Comparison of ENCODE assay signal across 1 cellular context in genomic region chr7:935321-936130, GRCh38.
TF ChIP-seq lines count a peak whose summit lies in the region.

No MANE protein-coding gene starts in this region.

TF ChIP-seq in HepG2, 621 proteins besides CTCF, POLR2A, EP300 and RAD21:
- TF ChIP-seq ZNF768 (CRISPR knock-in tag; IDR thresholded peaks at IDR 0.05) (no peak), FOXP4 (CRISPR knock-in tag; IDR thresholded peaks at IDR 0.05) (no peak), NFRKB (IDR thresholded peaks at IDR 0.05) (no peak), TCF12 (IDR thresholded peaks at IDR 0.05) (no peak), TCF12 (CRISPR knock-in tag; IDR thresholded peaks at IDR 0.05) (no peak), SNAPC5 (CRISPR knock-in tag; IDR thresholded peaks at IDR 0.05; ENCODE audit: borderline replicate concordance) (no peak), YY1 (IDR thresholded peaks at IDR 0.05; ENCODE audit: insufficient read depth, insufficient replicate concordance, low read depth, low read length) (no peak), ATF6 (CRISPR knock-in tag; conservative IDR thresholded peaks at IDR 0.05) (no peak), PHF20 (CRISPR knock-in tag; IDR thresholded peaks at IDR 0.05) (no peak), HNRNPK (IDR thresholded peaks at IDR 0.05; ENCODE audit: low read depth, low read length, poor library complexity, severe bottlenecking) (no peak), ETV5 (CRISPR knock-in tag; IDR thresholded peaks at IDR 0.05; ENCODE audit: borderline replicate concordance) (no peak), POGK (CRISPR knock-in tag; conservative IDR thresholded peaks at IDR 0.05) (no peak)
